ENCODE assay signal across 10 cellular contexts in genomic region chr2:240999873-241000541, GRCh38. TPM values are rescaled to one million over a fixed set of nuclear protein-coding genes. Genes with fewer than 3 reads are reported as not detected.
DNase-seq lines count a peak whose midpoint lies in the region; ATAC-seq and TF ChIP-seq lines count a peak whose summit lies in the region.
"Had no signal": no experiment of that assay in that cellular context is flagged by ENCODE, and none has a peak within 500 bp of the region (broad histone marks: within the 10 kb centered on the region; RNA-seq: fewer than 3 reads in every experiment).

No MANE protein-coding gene starts in this region.

- H3K4me1 ChIP-seq in tibial artery: peaks cover 0 to 55% (median 33%) of the 10 kb centered on the region in 4 donors

- in situ Hi-C loops in ACHN (cut with HindIII; ENCODE audit: low pct_ligation_motif_present, low pct_unique_long_range_greater_than_20kb, low sequenced_read_pairs): no loop called here

- TF ChIP-seq CTCF in choroid plexus epithelial cell (conservative IDR thresholded peaks at IDR 0.05; ENCODE audit: low read depth, low read length): no peak
- TF ChIP-seq CTCF in tibial artery (IDR thresholded peaks at IDR 0.05): no peak

- no peak for ATAC-seq in activated CD4-positive, CD25-positive, alpha-beta regulatory T cell treated with anti-CD3 and anti-CD28 coated beads, Interleukin-2, amount 50 U/mL, for 24 hours
- ATAC-seq: A549 had no signal

- peak overlapping the region in 1 of 2 donors; percentile 54 for H3K27ac ChIP-seq in tibial artery

- H3K27me3 ChIP-seq in tibial artery: no peaks in the 10 kb centered on the region

- DNase-seq in activated CD4-positive, CD25-positive, alpha-beta regulatory T cell treated with anti-CD3 and anti-CD28 coated beads, Interleukin-2, amount 50 U/mL, for 72 hours: peak; percentile 25
- DNase-seq in choroid plexus epithelial cell (ENCODE audit: low read depth) (no peak), mesenteric fat pad (ENCODE audit: low spot score) (peak; percentile 73), tibial artery (peak; percentile 26 to 67), ACHN (no peak), T1000 (lab: John Stamatoyannopoulos, UW) (no peak), DMS79 (lab: John Stamatoyannopoulos, UW) (no peak)
- DNase-seq: NCI-H226 had no signal

- peak overlapping the region; percentile 66 for H3K4me3 ChIP-seq in choroid plexus epithelial cell (ENCODE audit: low read depth, low read length)
- H3K4me3 ChIP-seq in tibial artery: peak overlapping the region; percentile 66 to 87

- intact Hi-C loops in tibial artery (cut with DNase I; ENCODE audit: low total_unique reads): no loop called here

- peaks cover 0 to 18% (median 17%) of the 10 kb centered on the region in 3 donors for H3K9me3 ChIP-seq in tibial artery

- peaks cover 16 to 40% (median 17%) of the 10 kb centered on the region in 3 donors for H3K36me3 ChIP-seq in tibial artery

RNA-seq across cellular contexts. Expression of gene SNED1, which starts 1.6 kb away (rescaled TPM):
- total RNA-seq in mesenteric fat pad: 58.0 TPM

Comparison
In these comparisons a context has a peak if more than half of its experiments do, and no peak if none do; other contexts are left out.
1. DNase-seq: peak in activated CD4-positive, CD25-positive, alpha-beta regulatory T cell treated with anti-CD3 and anti-CD28 coated beads, Interleukin-2, amount 50 U/mL, for 72 hours (single experiment), mesenteric fat pad (single experiment) and tibial artery (2 of 2); none in choroid plexus epithelial cell (single experiment), ACHN (single experiment), T1000 (single experiment) and DMS79 (single experiment).